ENCODE assay signal across 18 cellular contexts in the genomic region with DNA sequence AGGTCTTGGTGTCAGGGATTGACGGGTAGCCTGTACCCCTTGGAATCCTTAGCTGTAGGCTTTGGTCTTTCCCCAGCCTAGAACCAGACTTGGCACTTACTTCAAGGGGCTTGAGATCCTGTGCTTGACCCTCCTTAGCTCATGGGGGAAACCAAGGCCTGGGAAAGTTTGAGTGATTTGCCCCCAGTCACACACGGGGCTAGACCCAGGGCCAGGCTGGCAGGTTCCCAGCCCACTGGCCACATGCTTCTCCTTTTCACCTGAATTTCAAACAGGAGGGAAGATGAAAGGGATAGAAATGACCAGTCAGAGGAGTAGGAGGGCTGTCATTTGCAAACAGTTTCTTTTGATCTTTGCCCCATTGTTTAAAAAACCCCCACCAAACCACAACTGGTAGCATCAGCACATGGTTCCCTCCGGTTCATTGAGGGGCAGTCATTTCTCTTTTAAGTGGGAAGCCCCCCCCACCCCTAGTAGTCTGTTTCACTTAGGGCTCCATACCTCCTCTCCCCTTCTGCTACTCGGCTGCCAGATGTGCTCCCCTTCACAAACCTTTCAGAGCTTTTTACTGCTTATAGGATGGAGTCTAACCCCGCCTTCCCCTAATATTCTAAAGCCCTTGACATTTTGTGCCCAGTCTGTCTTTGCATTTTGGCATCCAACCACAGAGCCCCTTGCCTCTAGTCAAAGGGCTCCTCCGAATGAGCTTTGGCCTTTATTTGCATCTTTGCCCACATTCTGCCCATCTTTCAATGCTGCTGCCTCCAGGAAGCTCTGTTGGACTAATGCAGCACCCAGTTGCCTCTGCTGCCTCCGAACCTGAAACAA. TPM values are rescaled to one million over a fixed set of nuclear protein-coding genes. Genes with fewer than 3 reads are reported as not detected.
DNase-seq lines count a peak whose midpoint lies in the region; ATAC-seq and TF ChIP-seq lines count a peak whose summit lies in the region.
"Had no signal": no experiment of that assay in that cellular context is flagged by ENCODE, and none has a peak within 500 bp of the region (broad histone marks: within the 10 kb centered on the region; RNA-seq: fewer than 3 reads in every experiment).

No MANE protein-coding gene starts in this region.

- no peaks in the 10 kb centered on the region for H3K4me1 Mint-ChIP-seq in CD4-positive, alpha-beta T cell (ENCODE audit: low read depth)

- H3K9ac ChIP-seq in liver (ENCODE audit: low read depth in 1 of 2, low read length in 2 of 2) = peak overlapping the region in 1 of 2 donors; percentile 52
- H3K9ac ChIP-seq: parathyroid adenoma had no signal

- peak overlapping the region; percentile 4 to 10 for H3K27ac ChIP-seq in liver (ENCODE audit: low read depth in 1 of 2, low read length in 2 of 2)
- H3K27ac ChIP-seq in temporal lobe (ENCODE audit: low read depth, low read length) = peak overlapping the region; percentile 17
- no peak overlapping the region for H3K27ac ChIP-seq in CD4-positive, alpha-beta T cell (ENCODE audit: low read depth, low read length)
- H3K27ac ChIP-seq: parathyroid adenoma, spleen had no signal

- 54% methylated on average over 7 of the region's 7 CpGs for WGBS in liver

- no peak for ATAC-seq in CD4-positive, alpha-beta T cell (ENCODE audit: poor library complexity)
- ATAC-seq: CD8-positive, alpha-beta T cell; effector memory CD8-positive, alpha-beta T cell had no signal

- H3K4me3 Mint-ChIP-seq in CD4-positive, alpha-beta T cell = no peak overlapping the region
- H3K4me3 Mint-ChIP-seq: CD8-positive, alpha-beta T cell; effector memory CD8-positive, alpha-beta T cell had no signal

- H3K4me3 ChIP-seq in liver (ENCODE audit: low read depth in 1 of 3, low read length in 3 of 3) = no peak overlapping the region
- H3K4me3 ChIP-seq: spleen had no signal

- no peak for TF ChIP-seq CTCF in liver (IDR thresholded peaks at IDR 0.05; ENCODE audit: low read depth, low read length, missing input control)
- no peak for TF ChIP-seq CTCF in CD4-positive, alpha-beta T cell (IDR thresholded peaks at IDR 0.05)

- no peaks in the 10 kb centered on the region for H3K36me3 ChIP-seq in liver (ENCODE audit: control insufficient read depth in 4 of 4, insufficient read depth in 3 of 4, low read depth in 1 of 4, low read length in 3 of 4)
- H3K36me3 ChIP-seq: spleen had no signal

- POLR2A ChIA-PET in CD4-positive, alpha-beta T cell (lab: Charles Lee) = no interaction called here

- H3K9me3 Mint-ChIP-seq in CD4-positive, alpha-beta T cell = no peaks in the 10 kb centered on the region
- H3K9me3 Mint-ChIP-seq: CD8-positive, alpha-beta T cell; effector memory CD8-positive, alpha-beta T cell had no signal

- no peaks in the 10 kb centered on the region for H3K9me3 ChIP-seq in liver (ENCODE audit: control insufficient read depth in 4 of 4, low read length in 3 of 4)
- no peaks in the 10 kb centered on the region for H3K9me3 ChIP-seq in CD4-positive, alpha-beta T cell (ENCODE audit: control insufficient read depth, low read length)
- H3K9me3 ChIP-seq: spleen had no signal

- H3K27me3 ChIP-seq in liver (ENCODE audit: control insufficient read depth in 4 of 4, insufficient read depth in 4 of 4, low read length in 3 of 4) = no peaks in the 10 kb centered on the region
- H3K27me3 ChIP-seq in CD4-positive, alpha-beta T cell (ENCODE audit: control insufficient read depth, insufficient read depth, low read length) = peaks cover 5% of the 10 kb centered on the region
- H3K27me3 ChIP-seq: spleen had no signal

- H3K36me3 Mint-ChIP-seq in CD4-positive, alpha-beta T cell (ENCODE audit: low read depth) = no peaks in the 10 kb centered on the region
- H3K36me3 Mint-ChIP-seq: CD8-positive, alpha-beta T cell had no signal

- peaks cover 4 to 42% (median 26%) of the 10 kb centered on the region in 4 donors for H3K4me1 ChIP-seq in liver (ENCODE audit: control insufficient read depth in 4 of 4, insufficient read depth in 4 of 4, low read length in 3 of 4)

- no peak for TF ChIP-seq RAD21 in liver (IDR thresholded peaks at IDR 0.05)

- intact Hi-C loops in CD4-positive, alpha-beta T cell (cut with DNase I, micrococcal nuclease) = no loop called here

- CTCF ChIA-PET in CD4-positive, alpha-beta T cell (lab: Charles Lee) = no interaction called here

- H3K27me3 Mint-ChIP-seq in CD4-positive, alpha-beta T cell = peaks cover 13% of the 10 kb centered on the region

- no peak overlapping the region for H3K27ac Mint-ChIP-seq in CD4-positive, alpha-beta T cell
- H3K27ac Mint-ChIP-seq: CD8-positive, alpha-beta T cell; effector memory CD8-positive, alpha-beta T cell had no signal

- peak; percentile 25 for DNase-seq in NCI-H82 (lab: John Stamatoyannopoulos, UW)
- no peak for DNase-seq in NCI-H82 treated with DMSO at 0.1 percent for 48 hours (lab: John Stamatoyannopoulos, UW; ENCODE audit: unreplicated experiment)
- DNase-seq in SW480 (ENCODE audit: low spot score) = peak; percentile 99
- no peak for DNase-seq in retina
- no peak for DNase-seq in CD4-positive, alpha-beta T cell
- DNase-seq in middle frontal gyrus (ENCODE audit: extremely low spot score, low spot score) = no peak
- DNase-seq: activated CD4-positive, alpha-beta T cell treated with anti-CD3 and anti-CD28 coated beads for 48 hours; activated naive CD4-positive, alpha-beta T cell treated with anti-CD3 and anti-CD28 coated beads, Interleukin-2, amount 50 U/mL, for 16 hours; activated T-cell treated with anti-CD3 and anti-CD28 coated beads for 4 hours; CD8-positive, alpha-beta T cell; effector memory CD8-positive, alpha-beta T cell; hippocampal formation; NCI-H1436 treated with DMSO at 0.1 percent for 48 hours; OCI-M1; spleen had no signal

TF ChIP-seq in liver, 16 proteins besides CTCF, POLR2A, EP300 and RAD21:
- TF ChIP-seq HNF4A (conservative IDR thresholded peaks at IDR 0.05) = peak in 1 of 2 donors; percentile 23
- TF ChIP-seq, protein P1, sequence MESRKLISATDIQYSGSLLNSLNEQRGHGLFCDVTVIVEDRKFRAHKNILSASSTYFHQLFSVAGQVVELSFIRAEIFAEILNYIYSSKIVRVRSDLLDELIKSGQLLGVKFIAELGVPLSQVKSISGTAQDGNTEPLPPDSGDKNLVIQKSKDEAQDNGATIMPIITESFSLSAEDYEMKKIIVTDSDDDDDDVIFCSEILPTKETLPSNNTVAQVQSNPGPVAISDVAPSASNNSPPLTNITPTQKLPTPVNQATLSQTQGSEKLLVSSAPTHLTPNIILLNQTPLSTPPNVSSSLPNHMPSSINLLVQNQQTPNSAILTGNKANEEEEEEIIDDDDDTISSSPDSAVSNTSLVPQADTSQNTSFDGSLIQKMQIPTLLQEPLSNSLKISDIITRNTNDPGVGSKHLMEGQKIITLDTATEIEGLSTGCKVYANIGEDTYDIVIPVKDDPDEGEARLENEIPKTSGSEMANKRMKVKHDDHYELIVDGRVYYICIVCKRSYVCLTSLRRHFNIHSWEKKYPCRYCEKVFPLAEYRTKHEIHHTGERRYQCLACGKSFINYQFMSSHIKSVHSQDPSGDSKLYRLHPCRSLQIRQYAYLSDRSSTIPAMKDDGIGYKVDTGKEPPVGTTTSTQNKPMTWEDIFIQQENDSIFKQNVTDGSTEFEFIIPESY (IDR thresholded peaks at IDR 0.05) = no peak
- no peak for TF ChIP-seq GABPA (IDR thresholded peaks at IDR 0.05 in 1 of 2, conservative IDR thresholded peaks at IDR 0.05 in 1 of 2)
- peak in 1 of 2 donors; percentile 38 for TF ChIP-seq RXRA (IDR thresholded peaks at IDR 0.05)
- no peak for TF ChIP-seq NR2F2 (IDR thresholded peaks at IDR 0.05)
- no peak for TF ChIP-seq FOXA2 (IDR thresholded peaks at IDR 0.05)

RNA-seq across cellular contexts. Expression of a gene that starts 37.6 kb away (rescaled TPM):
- total RNA-seq in liver = 1 to 10 TPM; 5.0 to 5.9 TPM
- 1 to 10 TPM; 2.2 to 4.4 TPM for polyA plus RNA-seq in liver
- total RNA-seq in temporal lobe = 7.6 TPM
- under 1 TPM; 0.38 to 0.61 TPM for total RNA-seq in CD4-positive, alpha-beta T cell

Comparison
In these comparisons a context has a peak if more than half of its experiments do, and no peak if none do; other contexts are left out.
1. DNase-seq: peak in NCI-H82 (single experiment) and SW480 (single experiment); none in NCI-H82 treated with DMSO at 0.1 percent for 48 hours (single experiment), retina (single experiment), CD4-positive, alpha-beta T cell (0 of 10) and middle frontal gyrus (single experiment).